In genomic region chr6:25229671-25230321, GRCh38 we compare ENCODE assay signal across 1 cellular context.
TF ChIP-seq lines count a peak whose summit lies in the region.

No MANE protein-coding gene starts in this region.

TF ChIP-seq in SK-N-SH, 30 proteins besides CTCF, POLR2A, EP300 and RAD21 (continued from another document):
- peak; percentile 88 for TF ChIP-seq JUND (IDR thresholded peaks at IDR 0.05)
- TF ChIP-seq TAF1 (IDR thresholded peaks at IDR 0.05; ENCODE audit: borderline replicate concordance, low read depth, low read length), result no peak
- peak; percentile 95 for TF ChIP-seq TCF12 (IDR thresholded peaks at IDR 0.05)
- no peak for TF ChIP-seq SMC3 (IDR thresholded peaks at IDR 0.05; ENCODE audit: low read depth, low read length)
- TF ChIP-seq SIN3A (IDR thresholded peaks at IDR 0.05; ENCODE audit: borderline replicate concordance, low read depth, low read length), result peak; percentile 59; the same call in 1 of the 2 replicates
- TF ChIP-seq USF1 (IDR thresholded peaks at IDR 0.05; ENCODE audit: borderline replicate concordance, low read depth), result no peak
- no peak for TF ChIP-seq IRF3 (IDR thresholded peaks at IDR 0.05; ENCODE audit: low read depth, low read length)
- no peak for TF ChIP-seq MXI1 (IDR thresholded peaks at IDR 0.05; ENCODE audit: low read depth, low read length)
- peak; percentile 75; the same call in 1 of the 2 replicates for TF ChIP-seq POLR2AphosphoS5 (IDR thresholded peaks at IDR 0.05; ENCODE audit: low read depth, low read length)
- no peak for TF ChIP-seq YY1 (IDR thresholded peaks at IDR 0.05; ENCODE audit: low read depth)
- no peak for TF ChIP-seq CHD2 (IDR thresholded peaks at IDR 0.05; ENCODE audit: low read length, partially characterized antibody)
- no peak for TF ChIP-seq EZH2phosphoT487 (IDR thresholded peaks at IDR 0.05; ENCODE audit: borderline replicate concordance, low read depth)
- no peak for TF ChIP-seq ELF1 (IDR thresholded peaks at IDR 0.05)
- TF ChIP-seq ZBTB33 (IDR thresholded peaks at IDR 0.05; ENCODE audit: borderline replicate concordance, low read depth), result 0 out of 2 replicates have a peak, but pooled peaks have one; percentile 26
- no peak for TF ChIP-seq NRF1 (IDR thresholded peaks at IDR 0.05; ENCODE audit: low read depth, low read length)
- TF ChIP-seq GABPA (IDR thresholded peaks at IDR 0.05; ENCODE audit: low read depth), result 0 out of 2 replicates have a peak, but pooled peaks have one; percentile 25
- no peak for TF ChIP-seq GATA2 (CRISPR knock-in tag; IDR thresholded peaks at IDR 0.05)
